1 cellular context compared by ENCODE assay signal in the genomic region with DNA sequence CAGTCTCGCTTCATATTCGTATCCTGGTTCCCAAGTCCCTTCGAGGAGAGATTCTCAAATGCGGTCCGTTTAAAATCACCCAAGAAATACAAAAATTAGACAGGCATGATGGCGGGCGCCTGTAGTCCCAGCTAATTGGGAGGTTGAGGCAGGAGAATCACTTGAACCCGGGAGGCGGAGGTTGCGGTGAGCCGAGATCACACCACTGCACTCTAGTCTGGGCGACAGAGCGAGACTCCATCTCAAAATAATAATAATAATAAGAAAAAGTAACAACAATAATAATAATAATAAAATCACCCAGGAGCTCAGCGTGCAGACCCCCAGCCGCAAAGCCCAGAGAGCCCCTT.
TF ChIP-seq lines count a peak whose summit lies in the region.

No MANE protein-coding gene starts in this region.

TF ChIP-seq in GM12878, 131 proteins besides CTCF, POLR2A, EP300 and RAD21:
- TF ChIP-seq ZBTB40 (IDR thresholded peaks at IDR 0.05; ENCODE audit: borderline replicate concordance) (peak; percentile 48), MLLT1 (IDR thresholded peaks at IDR 0.05) (peak; percentile 76)
